In genomic region chr1:149885364-149886111, GRCh38 we compare ENCODE assay signal across 8 cellular contexts. TPM values are rescaled to one million over a fixed set of nuclear protein-coding genes. Genes with fewer than 3 reads are reported as not detected.
DNase-seq lines count a peak whose midpoint lies in the region; ATAC-seq and TF ChIP-seq lines count a peak whose summit lies in the region.

No MANE protein-coding gene starts in this region.

- intact Hi-C loops in dorsolateral prefrontal cortex (cut with DNase I): no loop called here

- H3K36me3 ChIP-seq in liver (ENCODE audit: control insufficient read depth in 4 of 4, insufficient read depth in 3 of 4, low read depth in 1 of 4, low read length in 3 of 4): no peaks in the 10 kb centered on the region

- peak overlapping the region; percentile 52 for H3K4me3 ChIP-seq in AG09309 (ENCODE audit: control insufficient read depth, low read depth, low read length)
- peak overlapping the region; percentile 64 to 99 (median 84) for H3K4me3 ChIP-seq in dorsolateral prefrontal cortex
- peak overlapping the region; percentile 55 to 77 (median 60) for H3K4me3 ChIP-seq in liver (ENCODE audit: low read depth in 1 of 3, low read length in 3 of 3)

- peak overlapping the region; percentile 82 to 100 for H3K9ac ChIP-seq in liver (ENCODE audit: low read depth in 1 of 2, low read length in 2 of 2)

- DNase-seq in AG09309 (ENCODE audit: low read depth): no peak
- DNase-seq in HEK293T (ENCODE audit: extremely low spot score): peak; percentile 67
- peak; percentile 96 to 97 for DNase-seq in NCI-H526 (lab: John Stamatoyannopoulos, UW)
- DNase-seq in activated CD4-positive, alpha-beta T cell treated with anti-CD3 and anti-CD28 coated beads, Interleukin-2, amount 50 U/mL, for 24 hours (ENCODE audit: low read depth in 1 of 2, low spot score in 1 of 2): peak; percentile 42 to 49
- DNase-seq in dorsolateral prefrontal cortex: peak; percentile 71 to 90 (median 86)
- DNase-seq in stimulated activated CD4-positive, alpha-beta T cell treated with anti-CD3 and anti-CD28 coated beads, Interleukin-2, amount 100 ng/mL, for 48 hours: peak; percentile 65 to 70

- TF ChIP-seq RAD21 in liver (IDR thresholded peaks at IDR 0.05): peak; percentile 51 to 53

- CTCF ChIA-PET in HEK293T (lab: Yijun Ruan, JAX): interaction anchor here (1.1 kb wide), 1 partner anchor 302 kb away, joined by 3 read pairs; no protein-coding TSS in a partner anchor

- no peaks in the 10 kb centered on the region for H3K27me3 ChIP-seq in dorsolateral prefrontal cortex
- no peaks in the 10 kb centered on the region for H3K27me3 ChIP-seq in liver (ENCODE audit: control insufficient read depth in 4 of 4, insufficient read depth in 4 of 4, low read length in 3 of 4)

- POLR2A ChIA-PET in HEK293T (lab: Yijun Ruan, JAX): interaction anchor here (0.6 to 5.4 kb wide), 25 partner anchors 9 to 353 kb away, joined by 3 to 133 read pairs (median 14); partner anchors contain the start of genes BOLA1, MTMR11, SF3B4 and VPS45

- WGBS in liver: under 1% methylated on average over 36 of the region's 36 CpGs

- ATAC-seq in HG03469 (IDR thresholded peaks at IDR 0.05; ENCODE audit: unreplicated experiment): no peak

- H3K4me1 ChIP-seq in liver (ENCODE audit: control insufficient read depth in 4 of 4, insufficient read depth in 4 of 4, low read length in 3 of 4): peaks cover 6 to 38% (median 19%) of the 10 kb centered on the region in 4 donors

- TF ChIP-seq CTCF in AG09309 (IDR thresholded peaks at IDR 0.05; ENCODE audit: control insufficient read depth, insufficient read depth, low read depth, low read length, missing control alignments): peak; percentile 11
- TF ChIP-seq CTCF in dorsolateral prefrontal cortex (IDR thresholded peaks at IDR 0.05 in 54 of 56, conservative IDR thresholded peaks at IDR 0.05 in 2 of 56; ENCODE audit: low read depth in 1 of 56, partially characterized antibody in 56 of 56): peak in 15 of 56 donors; percentile 1 to 37 (median 15)
- TF ChIP-seq CTCF in liver (IDR thresholded peaks at IDR 0.05; ENCODE audit: low read depth, low read length, missing input control): no peak

- peak overlapping the region; percentile 67 to 100 (median 98) for H3K27ac ChIP-seq in dorsolateral prefrontal cortex
- peak overlapping the region; percentile 100 for H3K27ac ChIP-seq in liver (ENCODE audit: low read depth in 1 of 2, low read length in 2 of 2)

- H3K9me3 ChIP-seq in liver (ENCODE audit: control insufficient read depth in 4 of 4, low read length in 3 of 4): no peaks in the 10 kb centered on the region

TF ChIP-seq in HEK293T, 16 proteins besides CTCF, POLR2A, EP300 and RAD21:
- TF ChIP-seq CTBP1 (IDR thresholded peaks at IDR 0.05; ENCODE audit: borderline replicate concordance) (no peak), PKNOX1 (IDR thresholded peaks at IDR 0.05) (peak; percentile 93), ARNT (IDR thresholded peaks at IDR 0.05) (peak; percentile 72; the same call in 1 of the 2 replicates)

TF ChIP-seq in liver, 16 proteins besides CTCF, POLR2A, EP300 and RAD21:
- TF ChIP-seq ZBTB33 (IDR thresholded peaks at IDR 0.05) (peak; percentile 69), REST (IDR thresholded peaks at IDR 0.05) (peak; percentile 73), GABPA (IDR thresholded peaks at IDR 0.05 in 1 of 2, conservative IDR thresholded peaks at IDR 0.05 in 1 of 2) (peak in 1 of 2 donors; percentile 29), YY1 (IDR thresholded peaks at IDR 0.05) (peak; percentile 79), EGR1 (IDR thresholded peaks at IDR 0.05; ENCODE audit: low read depth in 2 of 2) (peak; percentile 21 to 32), HNF4G (IDR thresholded peaks at IDR 0.05) (no peak), HNF4A (conservative IDR thresholded peaks at IDR 0.05) (peak; percentile 4 to 36), RXRA (IDR thresholded peaks at IDR 0.05) (peak in 1 of 2 donors; percentile 39), NR2F2 (IDR thresholded peaks at IDR 0.05) (no peak), JUND (IDR thresholded peaks at IDR 0.05) (peak in 1 of 2 donors; percentile 28), ATF3 (IDR thresholded peaks at IDR 0.05) (no peak), MAX (IDR thresholded peaks at IDR 0.05) (no peak), FOXA1 (IDR thresholded peaks at IDR 0.05) (no peak), SP1 (IDR thresholded peaks at IDR 0.05) (peak; percentile 57), TAF1 (conservative IDR thresholded peaks at IDR 0.05) (peak; percentile 93), FOXA2 (IDR thresholded peaks at IDR 0.05) (peak; percentile 68)

RNA-seq across cellular contexts. Expression of gene BOLA1, which starts 13.8 kb away (rescaled TPM):
- total RNA-seq in dorsolateral prefrontal cortex: 10 to 100 TPM; 10.4 to 23.1 (median 15.9) TPM
- 10 to 100 TPM; 10.2 to 10.8 TPM for total RNA-seq in liver
- polyA plus RNA-seq in liver: 10 to 100 TPM; 12.3 to 22.1 TPM

RNA-seq across cellular contexts. Expression of gene SV2A, which starts 32.1 kb away (rescaled TPM):
- total RNA-seq in dorsolateral prefrontal cortex: 100 to 1,000 TPM in 113 of 120 experiments, 10 to 100 TPM in 7; 78.3 to 287 (median 196) TPM
- total RNA-seq in liver: under 1 TPM; 0.25 to 0.51 TPM
- under 1 TPM; 0.13 to 0.23 TPM for polyA plus RNA-seq in liver

RNA-seq across cellular contexts. Expression of gene SF3B4, which starts 42.1 kb away (rescaled TPM):
- total RNA-seq in dorsolateral prefrontal cortex (10 to 100 TPM; 17.5 to 36.2 (median 25.7) TPM), liver (10 to 100 TPM in 1 of 2 donors, 1 to 10 TPM in 1; 6.3 to 10.1 TPM)
- 10 to 100 TPM; 15.0 to 16.6 TPM for polyA plus RNA-seq in liver

RNA-seq across cellular contexts. Expression of gene MTMR11, which starts 51.1 kb away (rescaled TPM):
- total RNA-seq in dorsolateral prefrontal cortex (10 to 100 TPM in 106 of 120 experiments, 1 to 10 TPM in 14; 5.4 to 32.3 (median 13.3) TPM), liver (1 to 10 TPM; 1.6 to 1.9 TPM)
- 1 to 10 TPM; 1.5 to 2.1 TPM for polyA plus RNA-seq in liver

Comparison
In these comparisons a context has a peak if more than half of its experiments do, and no peak if none do; other contexts are left out.
1. RNA of gene SV2A, which starts 32.1 kb away (total RNA-seq): 78.3 to 287 TPM in dorsolateral prefrontal cortex; 0.25 to 0.51 TPM in liver; every median in the first group is over 10 times any median in the second.
2. Peak in every context shown above with its lines, with median percentiles within 50 percentile points of each other: H3K4me3 ChIP-seq.